Comparison of ENCODE assay signal across 20 cellular contexts in genomic region chr21:45695086-45695485, GRCh38. TPM values are rescaled to one million over a fixed set of nuclear protein-coding genes. Genes with fewer than 3 reads are reported as not detected.
DNase-seq lines count a peak whose midpoint lies in the region; ATAC-seq and TF ChIP-seq lines count a peak whose summit lies in the region.
"Had no signal": no experiment of that assay in that cellular context is flagged by ENCODE, and none has a peak within 500 bp of the region (broad histone marks: within the 10 kb centered on the region; RNA-seq: fewer than 3 reads in every experiment).

No MANE protein-coding gene starts in this region.

- no peak overlapping the region for H3K9ac ChIP-seq in mammary epithelial cell (ENCODE audit: insufficient read depth, low read length)

- WGBS in mammary epithelial cell (ENCODE audit: low coverage, missing lambda C conversion rate): 20% methylated on average over 1 of the region's 2 CpGs

- in situ Hi-C loops in mammary epithelial cell (cut with MboI; ENCODE audit: low sequenced_read_pairs in 2 of 2): no loop called here

- H3K4me2 ChIP-seq in mammary epithelial cell (ENCODE audit: insufficient read depth, low read depth, low read length): no peak overlapping the region

- no peak for ATAC-seq in foreskin keratinocyte
- no peak for ATAC-seq in HG02840 (IDR thresholded peaks at IDR 0.05; ENCODE audit: low FRiP score, unreplicated experiment)
- ATAC-seq: GM12878 had no signal

- no peaks in the 10 kb centered on the region for H3K27me3 ChIP-seq in mammary epithelial cell (ENCODE audit: insufficient read depth, low read length)
- no peaks in the 10 kb centered on the region for H3K27me3 ChIP-seq in SJCRH30
- H3K27me3 ChIP-seq in foreskin keratinocyte: peaks cover 26% of the 10 kb centered on the region
- H3K27me3 ChIP-seq: right atrium auricular region had no signal

- H3K27ac ChIP-seq in mammary epithelial cell (ENCODE audit: insufficient read depth, low read depth, low read length) (no peak overlapping the region), SJCRH30 (no peak overlapping the region), foreskin keratinocyte (no peak overlapping the region)
- H3K27ac ChIP-seq: right atrium auricular region had no signal

- H3K9me3 Mint-ChIP-seq in MCF 10A (ENCODE audit: unreplicated experiment): no peaks in the 10 kb centered on the region
- H3K9me3 Mint-ChIP-seq: central memory CD8-positive, alpha-beta T cell had no signal

- no peak overlapping the region for H3K4me3 ChIP-seq in mammary epithelial cell (replicated peaks in 1 of 3; ENCODE audit: insufficient read depth in 1 of 3, low read depth in 2 of 3, low read length in 3 of 3)
- H3K4me3 ChIP-seq in SJCRH30: no peak overlapping the region
- H3K4me3 ChIP-seq in retinal pigment epithelial cell (ENCODE audit: low read length): no peak overlapping the region
- H3K4me3 ChIP-seq: GM12878, right atrium auricular region had no signal

- CTCF ChIA-PET in MCF 10A (lab: Yijun Ruan, JAX) (no interaction called here), mammary epithelial cell (lab: Charles Lee; ENCODE audit: low non-redundant PET) (no interaction called here)

- intact Hi-C loops in MCF 10A (cut with micrococcal nuclease): no loop called here
- intact Hi-C loops in mammary epithelial cell (cut with micrococcal nuclease): loop anchor here (1.0 to 5.0 kb wide), 2 partner anchors 125 to 227 kb away; no protein-coding TSS in a partner anchor

- H2AFZ ChIP-seq in mammary epithelial cell (ENCODE audit: low read depth, low read length): no peak overlapping the region

- POLR2A ChIA-PET in MCF 10A (lab: Yijun Ruan, JAX): no interaction called here

- H3K4me1 ChIP-seq in mammary epithelial cell (ENCODE audit: insufficient read depth, low read length) (peaks cover 13% of the 10 kb centered on the region), SJCRH30 (no peaks in the 10 kb centered on the region), foreskin keratinocyte (peaks cover 3% of the 10 kb centered on the region)

- no peak overlapping the region for H3K4me3 Mint-ChIP-seq in MCF 10A (ENCODE audit: unreplicated experiment)
- H3K4me3 Mint-ChIP-seq: CD4-positive, alpha-beta memory T cell; central memory CD8-positive, alpha-beta T cell; memory B cell had no signal

- peaks cover 18% of the 10 kb centered on the region for H3K4me1 Mint-ChIP-seq in MCF 10A (ENCODE audit: insufficient read depth, unreplicated experiment)
- H3K4me1 Mint-ChIP-seq: central memory CD8-positive, alpha-beta T cell had no signal

- H3K9me3 ChIP-seq in mammary epithelial cell (replicated peaks; ENCODE audit: insufficient read depth, low read length): no peaks in the 10 kb centered on the region
- H3K9me3 ChIP-seq in SJCRH30 (replicated peaks): no peaks in the 10 kb centered on the region
- H3K9me3 ChIP-seq: right atrium auricular region had no signal

- H3K36me3 Mint-ChIP-seq in MCF 10A (ENCODE audit: insufficient read depth, unreplicated experiment): no peaks in the 10 kb centered on the region
- H3K36me3 Mint-ChIP-seq: memory B cell had no signal

- no peak for TF ChIP-seq CTCF in MCF 10A (IDR thresholded peaks at IDR 0.05; ENCODE audit: unreplicated experiment)
- peak in 1 of 2 donors; percentile 19 for TF ChIP-seq CTCF in mammary epithelial cell (conservative IDR thresholded peaks at IDR 0.05 in 1 of 2, IDR thresholded peaks at IDR 0.05 in 1 of 2; ENCODE audit: extremely low read depth in 1 of 2, insufficient read depth in 1 of 2, low read depth in 1 of 2, low read length in 2 of 2)
- TF ChIP-seq CTCF in foreskin keratinocyte (conservative IDR thresholded peaks at IDR 0.05): peak; percentile 14
- peak; percentile 29 for TF ChIP-seq CTCF in retinal pigment epithelial cell (conservative IDR thresholded peaks at IDR 0.05; ENCODE audit: low read depth, low read length)

- dilution Hi-C loops in mammary epithelial cell (cut with HindIII; ENCODE audit: low sequenced_read_pairs): no loop called here

- no peaks in the 10 kb centered on the region for H3K27me3 Mint-ChIP-seq in MCF 10A (ENCODE audit: insufficient read depth, unreplicated experiment)
- H3K27me3 Mint-ChIP-seq: CD4-positive, alpha-beta memory T cell; memory B cell had no signal

- no TSS peak for BruUV-seq in MCF 10A (replicated peaks; lab: Mats Ljungman, UMichigan)
- no TSS peak for BruUV-seq in mammary epithelial cell (replicated peaks; lab: Mats Ljungman, UMichigan)

- no peak overlapping the region for H3K27ac Mint-ChIP-seq in MCF 10A (ENCODE audit: low read depth, unreplicated experiment)
- H3K27ac Mint-ChIP-seq: CD4-positive, alpha-beta memory T cell; memory B cell had no signal

- no peaks in the 10 kb centered on the region for H3K36me3 ChIP-seq in mammary epithelial cell (ENCODE audit: insufficient read depth, low read length)
- H3K36me3 ChIP-seq in SJCRH30: no peaks in the 10 kb centered on the region
- H3K36me3 ChIP-seq: right atrium auricular region had no signal

- H4K20me1 ChIP-seq in mammary epithelial cell (ENCODE audit: insufficient read depth, low read length): no peaks in the 10 kb centered on the region

- no peaks in the 10 kb centered on the region for H3K79me2 ChIP-seq in mammary epithelial cell (ENCODE audit: insufficient read depth, low read length)

- DNase-seq in MCF 10A (ENCODE audit: unreplicated experiment) (peak; percentile 4), mammary epithelial cell (no peak), SJCRH30 (peak; percentile 10 to 24), foreskin keratinocyte (no peak), retinal pigment epithelial cell (ENCODE audit: low read depth) (no peak), dedifferentiated amniotic fluid mesenchymal stem cell (ENCODE audit: extremely low spot score) (no peak), UCSD-AML1 (lab: John Stamatoyannopoulos, UW; ENCODE audit: unreplicated experiment) (no peak)
- DNase-seq: CD4-positive, alpha-beta memory T cell; Karpas-422; NCI-H1417 treated with DMSO at 0.1 percent for 48 hours; NCI-H345; OCI-M1; stimulated activated CD4-positive, alpha-beta T cell treated with anti-CD3 and anti-CD28 coated beads, Interleukin-1b, Interleukin-23, amount 100 ng/mL, for 48 hours; substantia nigra; SW 1271 had no signal

RNA-seq across cellular contexts. Expression of gene PCBP3, which starts 51.6 kb away (rescaled TPM):
- total RNA-seq in MCF 10A (2022) (3.7 and 6.6 TPM in 2 replicates), mammary epithelial cell (1 to 10 TPM in 1 of 2 donors, under 1 TPM in 1; 0.67 to 1.0 TPM), foreskin keratinocyte (0.32 and 0.44 TPM in 2 replicates)
- polyA plus RNA-seq in mammary epithelial cell (0.05 TPM), foreskin keratinocyte (0.19 and 0.47 TPM in 2 replicates)
- polyA minus RNA-seq in mammary epithelial cell: not detected
- total RNA-seq in SJCRH30 (2014; rRNA removed; shearing (Covaris generic)): not detected in 2 replicates

Comparison
In these comparisons a context has a peak if more than half of its experiments do, and no peak if none do; other contexts are left out.
1. DNase-seq: peak in MCF 10A (single experiment) and SJCRH30 (2 of 2); none in mammary epithelial cell (single experiment), foreskin keratinocyte (0 of 2), retinal pigment epithelial cell (single experiment), dedifferentiated amniotic fluid mesenchymal stem cell (single experiment) and UCSD-AML1 (single experiment).